In genomic region chr12:132266370-132266769, GRCh38 we compare ENCODE assay signal across 16 cellular contexts.
DNase-seq lines count a peak whose midpoint lies in the region; ATAC-seq and TF ChIP-seq lines count a peak whose summit lies in the region.
"Had no signal": no experiment of that assay in that cellular context is flagged by ENCODE, and none has a peak within 500 bp of the region (broad histone marks: within the 10 kb centered on the region; RNA-seq: fewer than 3 reads in every experiment).

No MANE protein-coding gene starts in this region.

- H3K27ac Mint-ChIP-seq in chondrocyte (ENCODE audit: unreplicated experiment): no peak overlapping the region
- H3K27ac Mint-ChIP-seq in nephron progenitor cell: peak overlapping the region; percentile 12
- no peak overlapping the region for H3K27ac Mint-ChIP-seq in stimulated activated memory B cell treated with anti-CD40 and anti-IgM and Interleukin-4, amounts not matched to agents 10 μg/mL and 1 μg/mL and 100 μg/mL, for 72 hours

- H3K36me3 ChIP-seq in right atrium auricular region: no peaks in the 10 kb centered on the region
- H3K36me3 ChIP-seq in transverse colon: no peaks in the 10 kb centered on the region

- H3K27me3 ChIP-seq in right atrium auricular region (no peaks in the 10 kb centered on the region), transverse colon (no peaks in the 10 kb centered on the region)

- H3K9me3 Mint-ChIP-seq in chondrocyte (ENCODE audit: low read depth) (no peaks in the 10 kb centered on the region), nephron progenitor cell (no peaks in the 10 kb centered on the region)
- no peaks in the 10 kb centered on the region for H3K9me3 Mint-ChIP-seq in stimulated activated memory B cell treated with anti-CD40 and anti-IgM and Interleukin-4, amounts not matched to agents 10 μg/mL and 1 μg/mL and 100 μg/mL, for 72 hours
- H3K9me3 Mint-ChIP-seq: CD4-positive, alpha-beta memory T cell had no signal

- in situ Hi-C loops in transverse colon (cut with MboI; ENCODE audit: low pct_ligation_motif_present in 1 of 4, low pct_unique_long_range_greater_than_20kb in 1 of 4, low sequenced_read_pairs in 3 of 4): no loop called here

- ATAC-seq in left ventricle myocardium superior: no peak
- no peak for ATAC-seq in stimulated activated memory B cell treated with anti-CD40 and anti-IgM and Interleukin-4, amounts not matched to agents 10 μg/mL and 1 μg/mL and 100 μg/mL, for 72 hours

- TF ChIP-seq POLR2A in transverse colon (IDR thresholded peaks at IDR 0.05): no peak

- H3K27ac ChIP-seq in right atrium auricular region: no peak overlapping the region
- H3K27ac ChIP-seq in transverse colon: no peak overlapping the region
- H3K27ac ChIP-seq: GM23248 had no signal

- 90% methylated on average over 9 of the region's 9 CpGs; no CpG with 5 or more reads in 1 of the 2 donors for WGBS in transverse colon (ENCODE audit: low coverage in 1 of 2), 2 donors

- H3K9me3 ChIP-seq in right atrium auricular region (no peaks in the 10 kb centered on the region), transverse colon (no peaks in the 10 kb centered on the region)

- no peaks in the 10 kb centered on the region for H3K36me3 Mint-ChIP-seq in chondrocyte (ENCODE audit: low read depth)
- no peaks in the 10 kb centered on the region for H3K36me3 Mint-ChIP-seq in nephron progenitor cell (ENCODE audit: low read depth)
- no peaks in the 10 kb centered on the region for H3K36me3 Mint-ChIP-seq in stimulated activated memory B cell treated with anti-CD40 and anti-IgM and Interleukin-4, amounts not matched to agents 10 μg/mL and 1 μg/mL and 100 μg/mL, for 72 hours
- H3K36me3 Mint-ChIP-seq: CD4-positive, alpha-beta memory T cell had no signal

- H3K4me1 ChIP-seq in right atrium auricular region: no peaks in the 10 kb centered on the region
- H3K4me1 ChIP-seq in transverse colon: no peaks in the 10 kb centered on the region

- TF ChIP-seq CTCF in right atrium auricular region (IDR thresholded peaks at IDR 0.05): no peak
- TF ChIP-seq CTCF in chondrocyte (IDR thresholded peaks at IDR 0.05): no peak
- no peak for TF ChIP-seq CTCF in nephron progenitor cell (IDR thresholded peaks at IDR 0.05)
- TF ChIP-seq CTCF in transverse colon (IDR thresholded peaks at IDR 0.05): no peak

- no peak overlapping the region for H3K4me3 Mint-ChIP-seq in chondrocyte (ENCODE audit: unreplicated experiment)
- H3K4me3 Mint-ChIP-seq in nephron progenitor cell: no peak overlapping the region
- H3K4me3 Mint-ChIP-seq in stimulated activated memory B cell treated with anti-CD40 and anti-IgM and Interleukin-4, amounts not matched to agents 10 μg/mL and 1 μg/mL and 100 μg/mL, for 72 hours: no peak overlapping the region
- H3K4me3 Mint-ChIP-seq: CD4-positive, alpha-beta memory T cell had no signal

- DNase-seq in left ventricle myocardium superior (peak; percentile 4), right atrium auricular region (ENCODE audit: low spot score) (no peak), chondrocyte (ENCODE audit: low spot score) (peak; percentile 65), nephron progenitor cell (no peak), transverse colon (no peak)
- DNase-seq: C1 segment of cervical spinal cord; Calu3; CD4-positive, alpha-beta memory T cell; COR-L47; DMS53; DMS79 treated with DMSO at 0.1 percent for 48 hours; GF-D8; GM23248; H7; HCEC 1CT had no signal

- no peak for TF ChIP-seq EP300 in transverse colon (IDR thresholded peaks at IDR 0.05; ENCODE audit: low read depth)

- intact Hi-C loops in left ventricle myocardium superior (cut with micrococcal nuclease): no loop called here
- intact Hi-C loops in transverse colon (cut with DNase I; ENCODE audit: low total_unique reads): no loop called here

- H3K27me3 Mint-ChIP-seq in chondrocyte (ENCODE audit: low read depth): peaks cover 45% of the 10 kb centered on the region
- peaks cover 30% of the 10 kb centered on the region for H3K27me3 Mint-ChIP-seq in nephron progenitor cell (ENCODE audit: low read depth, poor library complexity)
- no peaks in the 10 kb centered on the region for H3K27me3 Mint-ChIP-seq in stimulated activated memory B cell treated with anti-CD40 and anti-IgM and Interleukin-4, amounts not matched to agents 10 μg/mL and 1 μg/mL and 100 μg/mL, for 72 hours

- H3K4me1 Mint-ChIP-seq in chondrocyte (ENCODE audit: low read depth): no peaks in the 10 kb centered on the region
- H3K4me1 Mint-ChIP-seq in nephron progenitor cell: peaks cover 26% of the 10 kb centered on the region
- H3K4me1 Mint-ChIP-seq in stimulated activated memory B cell treated with anti-CD40 and anti-IgM and Interleukin-4, amounts not matched to agents 10 μg/mL and 1 μg/mL and 100 μg/mL, for 72 hours: peaks cover 8% of the 10 kb centered on the region
- H3K4me1 Mint-ChIP-seq: CD4-positive, alpha-beta memory T cell had no signal

- H3K4me3 ChIP-seq in right atrium auricular region (no peak overlapping the region), transverse colon (no peak overlapping the region)
- H3K4me3 ChIP-seq: GM23248 had no signal

Comparison
In these comparisons a context has a peak if more than half of its experiments do, and no peak if none do; other contexts are left out.
1. DNase-seq: peak in left ventricle myocardium superior (single experiment) and chondrocyte (single experiment); none in right atrium auricular region (single experiment), nephron progenitor cell (single experiment) and transverse colon (single experiment).